Comparison of ENCODE assay signal across 1 cellular context in genomic region chr12:6067152-6067916, GRCh38.
TF ChIP-seq lines count a peak whose summit lies in the region.

No MANE protein-coding gene starts in this region.

TF ChIP-seq in SK-N-SH treated with all-trans-retinoic acid at 6 μM for 48 hours, 23 proteins besides CTCF, POLR2A, EP300 and RAD21 (continued from another document):
- no peak for TF ChIP-seq ZNF8 (CRISPR knock-in tag; IDR thresholded peaks at IDR 0.05)
